23 cellular contexts compared by ENCODE assay signal in genomic region chr22:32578752-32579151, GRCh38.
"Had no signal": no experiment of that assay in that cellular context is flagged by ENCODE, and none has a peak within 500 bp of the region (broad histone marks: within the 10 kb centered on the region; RNA-seq: fewer than 3 reads in every experiment).

No MANE protein-coding gene starts in this region.

- H3K9ac ChIP-seq: SK-N-SH had no signal

- H3K27ac ChIP-seq: HL-60 had no signal

- DNase-seq: KBM-7, MV-4-11, NCI-H1048, NCI-H1105 treated with DMSO at 0.1 percent for 48 hours, NCI-H1417 treated with DMSO at 0.1 percent for 48 hours, NCI-H146, NCI-H1694 treated with DMSO at 0.1 percent for 48 hours, NCI-H1930, NCI-H2081, NCI-H2107, NCI-H226, NCI-H446, NCI-H510A, NCI-H524 treated with DMSO at 0.1 percent for 48 hours, NCI-H69, NCI-H774, Right ventricle myocardium superior, RPMI8226, SIG-M5, SK-N-SH had no signal

- H3K9me3 ChIP-seq: SK-N-SH had no signal

- FAIRE-seq: HTR-8/SVneo, RCC 7860 had no signal
